ENCODE assay signal across 17 cellular contexts in the genomic region with DNA sequence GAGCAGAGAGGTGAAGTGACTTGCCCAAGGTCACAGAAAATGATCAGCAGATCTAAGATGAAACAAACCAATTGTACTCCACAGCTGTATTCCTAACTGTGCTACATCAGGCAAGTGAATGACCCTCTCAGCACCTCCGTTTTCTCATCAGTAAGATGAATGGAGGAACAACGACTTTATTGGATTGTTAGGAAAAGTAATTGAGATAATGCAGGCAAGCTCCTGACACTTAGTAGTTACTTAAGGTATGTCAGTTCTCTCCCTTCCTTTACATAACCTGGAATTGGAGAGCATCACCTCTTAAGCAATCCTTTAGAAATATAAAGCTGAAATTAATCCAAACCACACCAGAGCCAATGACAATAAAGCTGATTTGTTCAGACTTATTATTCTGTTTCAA.
DNase-seq lines count a peak whose midpoint lies in the region; TF ChIP-seq lines count a peak whose summit lies in the region.
"Had no signal": no experiment of that assay in that cellular context is flagged by ENCODE, and none has a peak within 500 bp of the region (broad histone marks: within the 10 kb centered on the region; RNA-seq: fewer than 3 reads in every experiment).

No MANE protein-coding gene starts in this region.

- H3K4me3 ChIP-seq in coronary artery = no peak overlapping the region
- H3K4me3 ChIP-seq in osteoblast (ENCODE audit: insufficient read depth, low read length) = peak overlapping the region; percentile 53
- no peak overlapping the region for H3K4me3 ChIP-seq in tibial artery

- peaks cover 21% of the 10 kb centered on the region for H3K4me1 ChIP-seq in osteoblast (ENCODE audit: insufficient read depth, low read length)
- peaks cover 0 to 74% (median 34%) of the 10 kb centered on the region in 4 donors for H3K4me1 ChIP-seq in tibial artery

- peak; percentile 14 for DNase-seq in NCI-H510A treated with DMSO at 0.1 percent for 48 hours (lab: John Stamatoyannopoulos, UW)
- no peak for DNase-seq in NCI-H510A (lab: John Stamatoyannopoulos, UW)
- no peak for DNase-seq in coronary artery (ENCODE audit: low spot score)
- DNase-seq in osteoblast (ENCODE audit: insufficient read length, low spot score, missing footprints) = no peak
- DNase-seq in tibial artery = no peak
- DNase-seq in COLO668 (lab: John Stamatoyannopoulos, UW; ENCODE audit: unreplicated experiment) = no peak
- DNase-seq in GF-D8 (lab: John Stamatoyannopoulos, UW) = no peak
- no peak for DNase-seq in DMS114 treated with DMSO at 0.1 percent for 48 hours (lab: John Stamatoyannopoulos, UW; ENCODE audit: unreplicated experiment)
- DNase-seq: activated CD4-positive, alpha-beta T cell treated with anti-CD3 and anti-CD28 coated beads, Interleukin-2, amount 50 U/mL, for 1 hour; CD8-positive, alpha-beta memory T cell; cortex of kidney; DND-41; KG1; NCI-H524; RPMI8226; stimulated activated CD4-positive, alpha-beta T cell treated with anti-CD3 and anti-CD28 coated beads, Interleukin-15, amount 100 ng/mL, for 24 hours; stimulated activated CD8-positive, alpha-beta memory T cell treated with anti-CD3 and anti-CD28 coated beads, Interleukin-4, amount 100 ng/mL, for 48 hours had no signal

- H3K27me3 ChIP-seq in osteoblast (ENCODE audit: insufficient read depth, low read length) (no peaks in the 10 kb centered on the region), tibial artery (no peaks in the 10 kb centered on the region)

- H3K79me2 ChIP-seq in osteoblast (ENCODE audit: insufficient read depth, low read length) = no peaks in the 10 kb centered on the region

- no peak overlapping the region for H2AFZ ChIP-seq in osteoblast (ENCODE audit: low read length)

- no peaks in the 10 kb centered on the region for H4K20me1 ChIP-seq in osteoblast (ENCODE audit: insufficient read depth, low read length)

- peak overlapping the region; percentile 44 to 86 for H3K27ac ChIP-seq in coronary artery
- peak overlapping the region; percentile 11 for H3K27ac ChIP-seq in osteoblast (ENCODE audit: low read depth, low read length)
- peak overlapping the region; percentile 70 to 71 for H3K27ac ChIP-seq in tibial artery

- no peaks in the 10 kb centered on the region for H3K36me3 ChIP-seq in osteoblast (ENCODE audit: insufficient read depth, low read length)
- H3K36me3 ChIP-seq in tibial artery = no peaks in the 10 kb centered on the region

- peak overlapping the region; percentile 78 for H3K4me2 ChIP-seq in osteoblast (ENCODE audit: insufficient read depth, low read length)

- TF ChIP-seq CTCF in coronary artery (IDR thresholded peaks at IDR 0.05) = no peak
- no peak for TF ChIP-seq CTCF in osteoblast (IDR thresholded peaks at IDR 0.05; ENCODE audit: extremely low read depth, low read depth, low read length)
- TF ChIP-seq CTCF in tibial artery (IDR thresholded peaks at IDR 0.05) = no peak

- H3K9me3 ChIP-seq in osteoblast (ENCODE audit: low read depth, low read length) (no peaks in the 10 kb centered on the region), tibial artery (peaks cover 0 to 10% (median 0%) of the 10 kb centered on the region in 3 donors)

- intact Hi-C loops in tibial artery (cut with DNase I; ENCODE audit: low total_unique reads) = no loop called here

Comparison
In these comparisons a context has a peak if more than half of its experiments do, and no peak if none do; other contexts are left out.
1. H3K27ac ChIP-seq: peak in every context shown above with its lines; median percentile 70 in tibial artery; 65 in coronary artery; 11 in osteoblast.